ENCODE assay signal across 21 cellular contexts in the genomic region with DNA sequence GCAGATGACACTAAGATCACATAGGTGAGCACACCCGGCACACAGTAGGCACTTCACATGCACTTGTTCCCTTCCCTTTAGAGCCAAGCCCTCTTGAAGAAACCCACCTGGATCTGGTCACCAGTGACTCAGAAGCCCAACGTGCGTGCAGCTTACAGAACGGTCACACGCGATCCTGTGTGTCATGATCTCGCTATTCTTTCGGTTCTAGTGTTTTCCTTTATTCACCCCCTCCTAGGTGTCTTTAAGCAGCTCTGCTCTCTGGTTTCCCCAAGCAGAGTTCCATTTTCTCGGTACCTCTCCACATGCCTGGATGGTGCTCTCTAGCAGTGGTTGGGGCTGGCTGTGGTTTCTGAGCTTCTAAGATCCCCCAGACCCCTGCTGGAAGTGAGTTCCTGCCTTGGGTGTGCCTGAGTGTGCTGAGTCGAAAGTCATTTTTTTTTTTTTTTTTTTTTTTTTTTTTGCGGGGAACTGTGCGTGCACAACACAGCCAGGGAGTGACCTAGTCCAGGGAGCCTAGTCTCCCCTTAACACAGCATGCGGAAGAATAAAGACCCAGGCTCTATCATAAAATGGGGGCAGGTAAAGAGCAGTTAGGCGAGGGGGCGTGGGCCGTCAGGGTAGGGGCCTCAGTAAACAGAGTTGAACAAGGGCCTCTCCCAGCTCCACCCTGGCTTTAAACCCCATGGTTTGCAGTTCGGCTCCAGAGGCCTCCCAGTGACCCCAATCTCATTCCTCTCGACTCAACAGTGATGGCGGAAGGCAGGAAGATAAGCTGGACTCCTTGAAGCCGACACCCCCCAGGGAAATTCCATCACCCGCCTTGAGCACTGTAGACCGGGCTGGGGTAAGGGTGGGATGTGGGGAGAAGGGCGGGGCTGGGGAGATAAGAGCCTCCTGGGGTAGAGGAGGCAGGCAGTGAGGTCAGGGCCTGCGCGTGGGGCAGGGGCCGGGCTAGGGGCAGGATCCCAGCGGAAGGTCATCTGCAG. TPM values are rescaled to one million over a fixed set of nuclear protein-coding genes. Genes with fewer than 3 reads are reported as not detected.
A peak's percentile ranks its signal among the peaks of the same experiment; 100 is the strongest.
DNase-seq lines count a peak whose midpoint lies in the region; ATAC-seq lines count a peak whose summit lies in the region.
"Had no signal": no experiment of that assay in that cellular context is flagged by ENCODE, and none has a peak within 500 bp of the region (broad histone marks: within the 10 kb centered on the region; RNA-seq: fewer than 3 reads in every experiment).

No MANE protein-coding gene starts in this region.

- H3K9me3 Mint-ChIP-seq in activated T-cell treated with anti-CD3 and anti-CD28 coated beads, Interleukin-2, amount 50 U/mL, for 24 hours = no peaks in the 10 kb centered on the region
- H3K9me3 Mint-ChIP-seq in activated T-cell treated with anti-CD3 and anti-CD28 coated beads, Interleukin-2, amount 50 U/mL, for 72 hours = no peaks in the 10 kb centered on the region
- H3K9me3 Mint-ChIP-seq in stimulated activated effector memory CD8-positive, alpha-beta T cell treated with anti-CD3 and anti-CD28 coated beads, Interleukin-12 subunit alpha, Interleukin-12 subunit beta, amount 100 ng/mL, for 72 hours = no peaks in the 10 kb centered on the region

- peaks cover 12% of the 10 kb centered on the region for H3K4me1 Mint-ChIP-seq in activated T-cell treated with anti-CD3 and anti-CD28 coated beads, Interleukin-2, amount 50 U/mL, for 24 hours (ENCODE audit: low read depth)
- peaks cover 8% of the 10 kb centered on the region for H3K4me1 Mint-ChIP-seq in activated T-cell treated with anti-CD3 and anti-CD28 coated beads, Interleukin-2, amount 50 U/mL, for 72 hours (ENCODE audit: low read depth)
- peaks cover 12% of the 10 kb centered on the region for H3K4me1 Mint-ChIP-seq in stimulated activated effector memory CD8-positive, alpha-beta T cell treated with anti-CD3 and anti-CD28 coated beads, Interleukin-12 subunit alpha, Interleukin-12 subunit beta, amount 100 ng/mL, for 72 hours

- intact Hi-C loops in left colon (cut with DNase I, micrococcal nuclease) = no loop called here

- no peaks in the 10 kb centered on the region for H3K27me3 Mint-ChIP-seq in activated T-cell treated with anti-CD3 and anti-CD28 coated beads, Interleukin-2, amount 50 U/mL, for 24 hours
- no peaks in the 10 kb centered on the region for H3K27me3 Mint-ChIP-seq in activated T-cell treated with anti-CD3 and anti-CD28 coated beads, Interleukin-2, amount 50 U/mL, for 72 hours (ENCODE audit: low read depth)
- H3K27me3 Mint-ChIP-seq: B cell had no signal

- no peak for DNase-seq in activated T-cell treated with anti-CD3 and anti-CD28 coated beads, Interleukin-2, amount 50 U/mL, for 24 hours
- no peak for DNase-seq in activated T-cell treated with anti-CD3 and anti-CD28 coated beads, Interleukin-2, amount 50 U/mL, for 72 hours
- DNase-seq in activated CD8-positive, alpha-beta memory T cell treated with anti-CD3 and anti-CD28 coated beads, Interleukin-2, amount 50 U/mL, for 48 hours = peak; percentile 47
- peak in 1 of 2 donors; percentile 24 for DNase-seq in left colon
- no peak for DNase-seq in stimulated activated effector memory CD8-positive, alpha-beta T cell treated with anti-CD3 and anti-CD28 coated beads, Interleukin-12 subunit alpha, Interleukin-12 subunit beta, amount 100 ng/mL, for 72 hours (ENCODE audit: low spot score in 2 of 2)
- no peak for DNase-seq in NCI-H510A (lab: John Stamatoyannopoulos, UW)
- no peak for DNase-seq in A172 (ENCODE audit: low spot score)
- DNase-seq in HUDEP-2 (lab: John Stamatoyannopoulos, UW; ENCODE audit: unreplicated experiment in 76 of 76) = no peak
- DNase-seq: activated CD4-positive, alpha-beta T cell treated with anti-CD3 and anti-CD28 coated beads for 4 hours; activated gamma-delta T cell; DMS79; left lung; NCI-H1092; NCI-H2029; NCI-H2227 treated with DMSO at 0.1 percent for 48 hours; NCI-H748 treated with DMSO at 0.1 percent for 48 hours; Right ventricle myocardium superior; stimulated activated CD4-positive, alpha-beta T cell treated with anti-CD3 and anti-CD28 coated beads, Interleukin-1b, Interleukin-23, amount 100 ng/mL, for 48 hours; stimulated activated naive CD4-positive, alpha-beta T cell had no signal

- peak overlapping the region; percentile 3 for H3K27ac Mint-ChIP-seq in activated T-cell treated with anti-CD3 and anti-CD28 coated beads, Interleukin-2, amount 50 U/mL, for 24 hours
- H3K27ac Mint-ChIP-seq in activated T-cell treated with anti-CD3 and anti-CD28 coated beads, Interleukin-2, amount 50 U/mL, for 72 hours = no peak overlapping the region
- H3K27ac Mint-ChIP-seq in stimulated activated effector memory CD8-positive, alpha-beta T cell treated with anti-CD3 and anti-CD28 coated beads, Interleukin-12 subunit alpha, Interleukin-12 subunit beta, amount 100 ng/mL, for 72 hours = peak overlapping the region; percentile 58
- H3K27ac Mint-ChIP-seq: B cell had no signal

- ATAC-seq in activated T-cell treated with anti-CD3 and anti-CD28 coated beads, Interleukin-2, amount 50 U/mL, for 72 hours (replicated peaks in 1 of 2) = no peak
- ATAC-seq in left colon = peak; percentile 54
- ATAC-seq in stimulated activated effector memory CD8-positive, alpha-beta T cell treated with anti-CD3 and anti-CD28 coated beads, Interleukin-12 subunit alpha, Interleukin-12 subunit beta, amount 100 ng/mL, for 72 hours = no peak
- ATAC-seq: GM12878, left lung had no signal

- H3K4me3 Mint-ChIP-seq in activated T-cell treated with anti-CD3 and anti-CD28 coated beads, Interleukin-2, amount 50 U/mL, for 24 hours = no peak overlapping the region
- no peak overlapping the region for H3K4me3 Mint-ChIP-seq in activated T-cell treated with anti-CD3 and anti-CD28 coated beads, Interleukin-2, amount 50 U/mL, for 72 hours
- H3K4me3 Mint-ChIP-seq in stimulated activated effector memory CD8-positive, alpha-beta T cell treated with anti-CD3 and anti-CD28 coated beads, Interleukin-12 subunit alpha, Interleukin-12 subunit beta, amount 100 ng/mL, for 72 hours = no peak overlapping the region
- H3K4me3 Mint-ChIP-seq: B cell had no signal

- no peaks in the 10 kb centered on the region for H3K36me3 Mint-ChIP-seq in activated T-cell treated with anti-CD3 and anti-CD28 coated beads, Interleukin-2, amount 50 U/mL, for 24 hours (ENCODE audit: low read depth)
- H3K36me3 Mint-ChIP-seq in activated T-cell treated with anti-CD3 and anti-CD28 coated beads, Interleukin-2, amount 50 U/mL, for 72 hours (ENCODE audit: insufficient read depth in 2 of 2) = no peaks in the 10 kb centered on the region
- H3K36me3 Mint-ChIP-seq in stimulated activated effector memory CD8-positive, alpha-beta T cell treated with anti-CD3 and anti-CD28 coated beads, Interleukin-12 subunit alpha, Interleukin-12 subunit beta, amount 100 ng/mL, for 72 hours = peaks cover 6% of the 10 kb centered on the region

RNA-seq across cellular contexts. Expression of a gene that starts 29.8 kb away (rescaled TPM):
- total RNA-seq in activated T-cell treated with anti-CD3 and anti-CD28 coated beads, Interleukin-2, amount 50 U/mL, for 72 hours = 100 to 1,000 TPM in 1 of 2 donors, 10 to 100 TPM in 1; 90.2 to 108 TPM
- total RNA-seq in left colon = 10 to 100 TPM; 27.3 to 27.8 TPM
- 4.5 and 6.8 TPM in 2 replicates for total RNA-seq in A172 (2014; rRNA removed; shearing (Covaris generic))
